In the genomic region with DNA sequence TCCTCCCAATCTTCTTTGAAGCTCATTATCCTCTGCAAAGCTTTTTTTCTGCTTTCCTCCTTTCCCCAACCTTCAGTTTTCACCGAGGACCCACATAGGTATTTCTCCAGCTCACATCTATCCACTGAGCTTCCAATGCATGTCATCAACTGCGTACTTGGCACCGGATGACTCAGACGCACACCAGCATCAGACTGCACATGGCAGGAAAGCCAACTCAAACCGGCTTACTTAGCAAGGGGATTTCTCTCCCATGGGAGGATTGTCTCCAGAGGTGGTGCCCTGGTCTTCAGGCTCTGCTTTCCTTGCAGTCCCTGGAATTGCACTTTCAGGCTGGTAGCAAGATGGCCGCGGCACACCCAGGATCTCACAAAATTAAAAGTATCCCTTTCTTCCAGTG, we compare ENCODE assay signal across 8 cellular contexts. TPM values are rescaled to one million over a fixed set of nuclear protein-coding genes. Genes with fewer than 3 reads are reported as not detected.
DNase-seq lines count a peak whose midpoint lies in the region; ATAC-seq and TF ChIP-seq lines count a peak whose summit lies in the region.

No MANE protein-coding gene starts in this region.

- H3K36me3 Mint-ChIP-seq in activated CD8-positive, alpha-beta T cell treated with anti-CD3 and anti-CD28 coated beads for 36 hours (ENCODE audit: low read depth): peaks cover 5% of the 10 kb centered on the region

- peak overlapping the region; percentile 95 to 98 (median 96) for H3K27ac ChIP-seq in gastrocnemius medialis

- peak; percentile 25 for DNase-seq in GM12865 (ENCODE audit: low read depth)
- DNase-seq in activated CD8-positive, alpha-beta T cell treated with anti-CD3 and anti-CD28 coated beads for 36 hours: peak; percentile 50
- peak; percentile 10 for DNase-seq in fibroblast of peridontal ligament (ENCODE audit: extremely low read depth)
- DNase-seq in gastrocnemius medialis: no peak
- DNase-seq in AG08396 (ENCODE audit: low spot score): no peak
- DNase-seq in stimulated activated CD4-positive, alpha-beta T cell treated with anti-CD3 and anti-CD28 coated beads, Interleukin-4, amount 100 ng/mL, for 24 hours: no peak

- TF ChIP-seq CTCF in GM12865 (IDR thresholded peaks at IDR 0.05; ENCODE audit: insufficient read depth, low read depth, low read length, missing control alignments): no peak
- TF ChIP-seq CTCF in activated CD8-positive, alpha-beta T cell treated with anti-CD3 and anti-CD28 coated beads for 36 hours (IDR thresholded peaks at IDR 0.05): no peak
- no peak for TF ChIP-seq CTCF in gastrocnemius medialis (IDR thresholded peaks at IDR 0.05 in 4 of 5, conservative IDR thresholded peaks at IDR 0.05 in 1 of 5)

- in situ Hi-C loops in gastrocnemius medialis (cut with MboI; ENCODE audit: low sequenced_read_pairs in 4 of 4): loop anchor here in 1 of 4 donors (10.0 kb wide), 1 partner anchor 70 kb away; a partner anchor contains a TSS

- peak overlapping the region; percentile 88 for H3K27ac Mint-ChIP-seq in activated CD8-positive, alpha-beta T cell treated with anti-CD3 and anti-CD28 coated beads for 36 hours

- H3K4me3 Mint-ChIP-seq in activated CD8-positive, alpha-beta T cell treated with anti-CD3 and anti-CD28 coated beads for 36 hours: peak overlapping the region; percentile 95

- H3K4me3 ChIP-seq in GM12865 (ENCODE audit: low read depth, low read length) (peak overlapping the region; percentile 55; the same call in 1 of the 2 replicates), gastrocnemius medialis (peak overlapping the region in 2 of 4 donors; percentile 77 to 78)

- H3K9me3 ChIP-seq in gastrocnemius medialis: no peaks in the 10 kb centered on the region

- TF ChIP-seq POLR2A in gastrocnemius medialis (IDR thresholded peaks at IDR 0.05): no peak

- no peaks in the 10 kb centered on the region for H3K27me3 Mint-ChIP-seq in activated CD8-positive, alpha-beta T cell treated with anti-CD3 and anti-CD28 coated beads for 36 hours

- peaks cover 36% of the 10 kb centered on the region for H3K4me1 Mint-ChIP-seq in activated CD8-positive, alpha-beta T cell treated with anti-CD3 and anti-CD28 coated beads for 36 hours (ENCODE audit: low read depth)

- CTCF ChIA-PET in activated CD8-positive, alpha-beta T cell treated with anti-CD3 and anti-CD28 coated beads for 36 hours (lab: Charles Lee): interaction anchor here (0.8 to 1.7 kb wide), 5 partner anchors 8 to 70 kb away, joined by 3 to 5 read pairs (median 5); a partner anchor contains a TSS

- no peaks in the 10 kb centered on the region for H3K27me3 ChIP-seq in gastrocnemius medialis

- H3K4me1 ChIP-seq in gastrocnemius medialis: peaks cover 32 to 34% of the 10 kb centered on the region in 2 donors

- H3K36me3 ChIP-seq in gastrocnemius medialis: no peaks in the 10 kb centered on the region

- no peak for ATAC-seq in activated CD8-positive, alpha-beta T cell treated with anti-CD3 and anti-CD28 coated beads for 36 hours
- ATAC-seq in gastrocnemius medialis: no peak
- ATAC-seq in GM21360 (IDR thresholded peaks at IDR 0.05; ENCODE audit: unreplicated experiment): no peak
- ATAC-seq in GM18861 (IDR thresholded peaks at IDR 0.05; ENCODE audit: unreplicated experiment): no peak

- POLR2A ChIA-PET in activated CD8-positive, alpha-beta T cell treated with anti-CD3 and anti-CD28 coated beads for 36 hours (lab: Charles Lee): interaction anchor here (1.5 to 3.9 kb wide), 4 partner anchors 15 to 69 kb away, joined by 4 to 24 read pairs (median 5); a partner anchor contains a TSS

- no peaks in the 10 kb centered on the region for H3K9me3 Mint-ChIP-seq in activated CD8-positive, alpha-beta T cell treated with anti-CD3 and anti-CD28 coated beads for 36 hours

- intact Hi-C loops in activated CD8-positive, alpha-beta T cell treated with anti-CD3 and anti-CD28 coated beads for 36 hours (cut with micrococcal nuclease): loop anchor here (5.0 to 10.0 kb wide), 2 partner anchors 47 to 450 kb away; a partner anchor contains a TSS
- intact Hi-C loops in gastrocnemius medialis (cut with DNase I; ENCODE audit: low total_unique reads): loop anchor here (5.0 to 10.0 kb wide), 4 partner anchors 230 to 1423 kb away; a partner anchor contains a TSS

RNA-seq across cellular contexts. Expression of a gene that starts 1.7 kb away (rescaled TPM):
- total RNA-seq in activated CD8-positive, alpha-beta T cell treated with anti-CD3 and anti-CD28 coated beads for 36 hours: 10 to 100 TPM; 24.4 to 24.7 TPM
- 100 to 1,000 TPM in 1 of 4 donors, 10 to 100 TPM in 3; 86.2 to 102 (median 94.1) TPM for total RNA-seq in gastrocnemius medialis

Comparison
In these comparisons a context has a peak if more than half of its experiments do, and no peak if none do; other contexts are left out.
1. DNase-seq: peak in GM12865 (single experiment), activated CD8-positive, alpha-beta T cell treated with anti-CD3 and anti-CD28 coated beads for 36 hours (single experiment) and fibroblast of peridontal ligament (single experiment); none in gastrocnemius medialis (0 of 2), AG08396 (single experiment) and stimulated activated CD4-positive, alpha-beta T cell treated with anti-CD3 and anti-CD28 coated beads, Interleukin-4, amount 100 ng/mL, for 24 hours (single experiment).